ENCODE assay signal across 14 cellular contexts in the genomic region with DNA sequence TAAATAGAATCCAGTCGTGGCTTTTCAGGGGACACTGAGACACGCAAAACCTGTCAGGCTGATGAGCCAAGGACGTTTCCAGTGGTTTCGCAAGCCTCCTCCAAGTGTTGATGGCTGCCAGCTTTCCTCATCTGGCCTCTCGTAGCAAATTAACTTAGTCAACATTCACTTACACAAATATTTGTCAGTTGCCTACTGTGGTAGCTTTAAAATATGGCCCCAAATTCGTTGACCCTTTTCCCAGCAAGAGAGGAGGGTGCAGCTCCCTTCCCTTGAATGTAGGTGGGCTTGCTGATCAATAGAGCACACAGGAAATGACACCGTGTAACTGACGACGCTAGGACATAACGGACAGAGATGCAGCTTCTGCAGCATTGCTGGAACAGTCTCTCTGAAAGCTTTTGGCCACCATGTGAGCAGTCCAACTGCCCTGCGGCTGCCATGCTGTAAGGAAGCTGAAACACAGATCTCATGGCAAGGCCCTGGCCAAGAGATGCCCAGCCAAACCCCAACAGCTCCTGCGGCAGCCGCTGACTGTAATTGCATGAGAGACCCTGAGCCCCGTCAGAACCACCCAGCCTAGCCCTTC. TPM values are rescaled to one million over a fixed set of nuclear protein-coding genes. Genes with fewer than 3 reads are reported as not detected.
A peak's percentile ranks its signal among the peaks of the same experiment; 100 is the strongest.
DNase-seq lines count a peak whose midpoint lies in the region; ATAC-seq and TF ChIP-seq lines count a peak whose summit lies in the region.
"Had no signal": no experiment of that assay in that cellular context is flagged by ENCODE, and none has a peak within 500 bp of the region (broad histone marks: within the 10 kb centered on the region; RNA-seq: fewer than 3 reads in every experiment).

No MANE protein-coding gene starts in this region.

- no peak overlapping the region for H4K8ac ChIP-seq in mesendoderm (ENCODE audit: low read depth, low read length)

- no peak overlapping the region for H2BK5ac ChIP-seq in mesendoderm (ENCODE audit: low read length)

- no peaks in the 10 kb centered on the region for H3K36me3 ChIP-seq in Loucy (ENCODE audit: insufficient read depth, low read length)
- no peaks in the 10 kb centered on the region for H3K36me3 ChIP-seq in mesendoderm (ENCODE audit: control insufficient read depth, insufficient read depth, low read length)
- H3K36me3 ChIP-seq: gastrocnemius medialis, sigmoid colon, thoracic aorta had no signal

- no CpG with 5 or more reads among the region's 14 CpGs for WGBS in mesendoderm (ENCODE audit: extremely low coverage, insufficient coverage, low lambda C conversion rate)

- H3K9ac ChIP-seq in Loucy (ENCODE audit: low read depth, low read length, poor library complexity, severe bottlenecking) (peak overlapping the region; percentile 53), mesendoderm (ENCODE audit: low read length) (no peak overlapping the region)

- no peak for ATAC-seq in activated naive CD8-positive, alpha-beta T cell treated with anti-CD3 and anti-CD28 coated beads, Interleukin-2, amount 50 U/mL, for 24 hours
- no peak for ATAC-seq in HG02852 (IDR thresholded peaks at IDR 0.05; ENCODE audit: unreplicated experiment)
- ATAC-seq: gastrocnemius medialis had no signal

- peak overlapping the region; percentile 6 for H3K4me3 Mint-ChIP-seq in activated naive CD8-positive, alpha-beta T cell treated with anti-CD3 and anti-CD28 coated beads, Interleukin-2, amount 50 U/mL, for 24 hours
- no peak overlapping the region for H3K4me3 Mint-ChIP-seq in type B pancreatic cell
- H3K4me3 Mint-ChIP-seq: activated naive CD4-positive, alpha-beta T cell treated with anti-CD3 and anti-CD28 coated beads, Interleukin-2, amount 50 U/mL, for 24 hours had no signal

- TF ChIP-seq CTCF in Loucy (conservative IDR thresholded peaks at IDR 0.05; ENCODE audit: low read length) (no peak), type B pancreatic cell (conservative IDR thresholded peaks at IDR 0.05) (no peak)

- H2BK120ac ChIP-seq in mesendoderm (ENCODE audit: low read depth, low read length) = no peak overlapping the region

- H3K23ac ChIP-seq in mesendoderm (ENCODE audit: low read length) = no peak overlapping the region

- no peaks in the 10 kb centered on the region for H3K9me2 ChIP-seq in Loucy (replicated peaks; ENCODE audit: low read depth, low read length)

- peaks cover 6% of the 10 kb centered on the region; the same call in 1 of the 2 replicates for H3F3A ChIP-seq in Loucy (ENCODE audit: low read depth)

- peak overlapping the region; percentile 25 for H3K56ac ChIP-seq in mesendoderm (ENCODE audit: low read length)

- no peak overlapping the region for H2AFZ ChIP-seq in Loucy (ENCODE audit: low read length)

- peak overlapping the region; percentile 63 for H3K4me2 ChIP-seq in Loucy (ENCODE audit: low read depth, low read length, poor library complexity, severe bottlenecking)
- H3K4me2 ChIP-seq in mesendoderm (ENCODE audit: low read length) = no peak overlapping the region

- H3K4me1 ChIP-seq in Loucy (ENCODE audit: insufficient read depth, low read length, poor library complexity, severe bottlenecking) (peaks cover 40% of the 10 kb centered on the region), mesendoderm (ENCODE audit: control insufficient read depth, low read depth, low read length) (no peaks in the 10 kb centered on the region)

- DNase-seq in NOMO-1 treated with DMSO at 0.1 percent for 48 hours (lab: John Stamatoyannopoulos, UW; ENCODE audit: unreplicated experiment) = peak; percentile 3
- no peak for DNase-seq in NOMO-1 (lab: John Stamatoyannopoulos, UW; ENCODE audit: unreplicated experiment in 2 of 2)
- DNase-seq in activated naive CD8-positive, alpha-beta T cell treated with anti-CD3 and anti-CD28 coated beads, Interleukin-2, amount 50 U/mL, for 24 hours = no peak
- DNase-seq in mesendoderm = no peak
- no peak for DNase-seq in T-helper 9 cell
- no peak for DNase-seq in type B pancreatic cell (ENCODE audit: extremely low spot score, unreplicated experiment)
- DNase-seq: cortex of kidney, DMS 273 treated with DMSO at 0.1 percent for 48 hours, gastrocnemius medialis, sigmoid colon had no signal

- no peak overlapping the region for H2BK15ac ChIP-seq in mesendoderm (replicated peaks; ENCODE audit: low read depth)

- peaks cover 7% of the 10 kb centered on the region for H4K20me1 ChIP-seq in Loucy (ENCODE audit: insufficient read depth, low read length, poor library complexity, severe bottlenecking)

- H3K27me3 ChIP-seq in Loucy (ENCODE audit: insufficient read depth, low read length, poor library complexity, severe bottlenecking) = no peaks in the 10 kb centered on the region
- no peaks in the 10 kb centered on the region for H3K27me3 ChIP-seq in mesendoderm (ENCODE audit: insufficient read depth, low read length, poor library complexity)
- H3K27me3 ChIP-seq: gastrocnemius medialis, sigmoid colon had no signal

- H3K9me3 Mint-ChIP-seq in activated naive CD8-positive, alpha-beta T cell treated with anti-CD3 and anti-CD28 coated beads, Interleukin-2, amount 50 U/mL, for 24 hours = no peaks in the 10 kb centered on the region
- H3K9me3 Mint-ChIP-seq in type B pancreatic cell = no peaks in the 10 kb centered on the region
- H3K9me3 Mint-ChIP-seq: activated naive CD4-positive, alpha-beta T cell treated with anti-CD3 and anti-CD28 coated beads, Interleukin-2, amount 50 U/mL, for 24 hours had no signal

- no peaks in the 10 kb centered on the region for H3K27me3 Mint-ChIP-seq in activated naive CD8-positive, alpha-beta T cell treated with anti-CD3 and anti-CD28 coated beads, Interleukin-2, amount 50 U/mL, for 24 hours
- H3K27me3 Mint-ChIP-seq in type B pancreatic cell = no peaks in the 10 kb centered on the region
- H3K27me3 Mint-ChIP-seq: activated naive CD4-positive, alpha-beta T cell treated with anti-CD3 and anti-CD28 coated beads, Interleukin-2, amount 50 U/mL, for 24 hours had no signal

- peak overlapping the region; percentile 57 for H3K27ac Mint-ChIP-seq in activated naive CD8-positive, alpha-beta T cell treated with anti-CD3 and anti-CD28 coated beads, Interleukin-2, amount 50 U/mL, for 24 hours
- H3K27ac Mint-ChIP-seq in type B pancreatic cell = no peak overlapping the region
- H3K27ac Mint-ChIP-seq: activated naive CD4-positive, alpha-beta T cell treated with anti-CD3 and anti-CD28 coated beads, Interleukin-2, amount 50 U/mL, for 24 hours had no signal

- no peaks in the 10 kb centered on the region for H3K9me3 ChIP-seq in Loucy (ENCODE audit: insufficient read depth, low read depth, low read length)
- H3K9me3 ChIP-seq: gastrocnemius medialis, sigmoid colon, thoracic aorta had no signal

- peaks cover 36% of the 10 kb centered on the region for H3K4me1 Mint-ChIP-seq in activated naive CD8-positive, alpha-beta T cell treated with anti-CD3 and anti-CD28 coated beads, Interleukin-2, amount 50 U/mL, for 24 hours
- H3K4me1 Mint-ChIP-seq in type B pancreatic cell (ENCODE audit: unreplicated experiment) = peaks cover 14% of the 10 kb centered on the region

- H3K79me2 ChIP-seq in Loucy (ENCODE audit: insufficient read depth, low read length) = peaks cover 31% of the 10 kb centered on the region
- peaks cover 1% of the 10 kb centered on the region for H3K79me2 ChIP-seq in mesendoderm (ENCODE audit: control insufficient read depth, insufficient read depth, low read length)

- no peak overlapping the region for H3K4ac ChIP-seq in mesendoderm (ENCODE audit: low read depth, low read length)

- H3K18ac ChIP-seq in mesendoderm (ENCODE audit: low read length) = no peak overlapping the region

- H3K4me3 ChIP-seq in Loucy (ENCODE audit: low read length, poor library complexity, severe bottlenecking) (peak overlapping the region; percentile 33), mesendoderm (ENCODE audit: low read length) (no peak overlapping the region)
- H3K4me3 ChIP-seq: gastrocnemius medialis, sigmoid colon, thoracic aorta had no signal

- peaks cover 6% of the 10 kb centered on the region for H3K79me1 ChIP-seq in mesendoderm (ENCODE audit: low read length)

- no peak overlapping the region for H2AK5ac ChIP-seq in mesendoderm (ENCODE audit: low read length)

- no peak overlapping the region for H4K5ac ChIP-seq in mesendoderm (ENCODE audit: low read length)

- peaks cover 4% of the 10 kb centered on the region for H3K36me3 Mint-ChIP-seq in activated naive CD8-positive, alpha-beta T cell treated with anti-CD3 and anti-CD28 coated beads, Interleukin-2, amount 50 U/mL, for 24 hours (ENCODE audit: low read depth)
- no peaks in the 10 kb centered on the region for H3K36me3 Mint-ChIP-seq in type B pancreatic cell
- H3K36me3 Mint-ChIP-seq: activated naive CD4-positive, alpha-beta T cell treated with anti-CD3 and anti-CD28 coated beads, Interleukin-2, amount 50 U/mL, for 24 hours had no signal

- H3K27ac ChIP-seq in mesendoderm (ENCODE audit: low read depth, low read length) = no peak overlapping the region
- H3K27ac ChIP-seq: gastrocnemius medialis, sigmoid colon, thoracic aorta had no signal

RNA-seq across cellular contexts. Expression of gene RANBP3, which starts 5.5 kb away (rescaled TPM):
- 109 TPM for polyA plus RNA-seq in mesendoderm (2013, experiment 1 of 2)
- 113 TPM for polyA plus RNA-seq in mesendoderm (2013, experiment 2 of 2)
- total RNA-seq in type B pancreatic cell (ENCODE audit: low replicate concordance) = 75.5 and 92.4 TPM in 2 replicates
